Comparison of ENCODE assay signal across 11 cellular contexts in the genomic region with DNA sequence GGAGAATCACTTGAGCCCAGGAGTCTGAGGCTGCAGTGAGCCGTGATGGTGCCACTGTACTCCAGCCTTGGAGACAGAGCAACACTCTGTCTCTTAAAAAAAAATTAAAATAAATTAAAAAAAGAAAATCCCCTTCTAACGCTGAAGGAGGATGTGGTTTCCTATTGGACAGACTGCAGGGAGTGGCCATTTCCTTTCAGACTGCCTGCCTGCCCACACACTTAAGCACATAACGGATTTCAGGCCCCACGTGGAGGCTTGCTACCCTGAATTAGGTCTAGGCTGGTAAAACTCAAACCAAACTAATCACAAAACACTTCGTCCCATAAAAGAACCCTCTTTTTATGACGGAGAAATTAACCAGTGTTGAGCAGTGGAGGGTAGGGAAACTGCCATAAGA. TPM values are rescaled to one million over a fixed set of nuclear protein-coding genes. Genes with fewer than 3 reads are reported as not detected.
DNase-seq lines count a peak whose midpoint lies in the region; ATAC-seq and TF ChIP-seq lines count a peak whose summit lies in the region.
"Had no signal": no experiment of that assay in that cellular context is flagged by ENCODE, and none has a peak within 500 bp of the region (broad histone marks: within the 10 kb centered on the region; RNA-seq: fewer than 3 reads in every experiment).

No MANE protein-coding gene starts in this region.

- H3K9me2 ChIP-seq in hepatocyte (replicated peaks; ENCODE audit: insufficient read depth), result no peaks in the 10 kb centered on the region

- 73% methylated on average over 6 of the region's 6 CpGs for WGBS in hepatocyte (ENCODE audit: low lambda C conversion rate, missing lambda C conversion rate)

- peaks cover 2% of the 10 kb centered on the region for H3K36me3 Mint-ChIP-seq in activated naive CD4-positive, alpha-beta T cell treated with anti-CD3 and anti-CD28 coated beads for 36 hours (ENCODE audit: low read depth)
- H3K36me3 Mint-ChIP-seq in Calu3 (ENCODE audit: insufficient read depth, unreplicated experiment), result no peaks in the 10 kb centered on the region

- CTCF ChIA-PET in activated naive CD4-positive, alpha-beta T cell treated with anti-CD3 and anti-CD28 coated beads for 36 hours (lab: Charles Lee), result no interaction called here
- CTCF ChIA-PET in Calu3 (lab: Charles Lee), result interaction anchor here (0.7 kb wide), 1 partner anchor 1091 kb away, joined by 3 read pairs; no protein-coding TSS in a partner anchor

- no peak overlapping the region for H3K27ac Mint-ChIP-seq in activated naive CD4-positive, alpha-beta T cell treated with anti-CD3 and anti-CD28 coated beads for 36 hours
- H3K27ac Mint-ChIP-seq in Calu3 (ENCODE audit: unreplicated experiment), result no peak overlapping the region

- H3K4me1 Mint-ChIP-seq in activated naive CD4-positive, alpha-beta T cell treated with anti-CD3 and anti-CD28 coated beads for 36 hours (ENCODE audit: low read depth), result peaks cover 11% of the 10 kb centered on the region
- H3K4me1 Mint-ChIP-seq in Calu3 (ENCODE audit: low read depth, unreplicated experiment), result no peaks in the 10 kb centered on the region

- peak; percentile 63 for DNase-seq in activated naive CD4-positive, alpha-beta T cell treated with anti-CD3 and anti-CD28 coated beads for 36 hours
- no peak for DNase-seq in activated naive CD4-positive, alpha-beta T cell (lab: John Stamatoyannopoulos, UW)
- peak; percentile 38 for DNase-seq in stimulated activated naive CD8-positive, alpha-beta T cell treated with anti-CD3 and anti-CD28 coated beads, Interleukin-15, Interleukin-2, amounts not matched to agents 100 U/mL and 50 U/mL, for 24 hours
- DNase-seq in Calu3 (no peak), midbrain (lab: John Stamatoyannopoulos, UW) (no peak), hepatocyte (ENCODE audit: low spot score) (no peak)
- DNase-seq: NCI-H226 had no signal

- H3K79me2 ChIP-seq in hepatocyte, result no peaks in the 10 kb centered on the region

- H3K27me3 Mint-ChIP-seq in activated naive CD4-positive, alpha-beta T cell treated with anti-CD3 and anti-CD28 coated beads for 36 hours (ENCODE audit: low read depth), result no peaks in the 10 kb centered on the region
- no peaks in the 10 kb centered on the region for H3K27me3 Mint-ChIP-seq in Calu3 (ENCODE audit: unreplicated experiment)

- TF ChIP-seq CTCF in Calu3 (IDR thresholded peaks at IDR 0.05; ENCODE audit: unreplicated experiment) (no peak), hepatocyte (IDR thresholded peaks at IDR 0.05; ENCODE audit: poor library complexity) (no peak)

- ATAC-seq in HG02938 (IDR thresholded peaks at IDR 0.05; ENCODE audit: unreplicated experiment), result peak; percentile 71
- peak; percentile 85 to 92 for ATAC-seq in activated CD4-positive, CD25-positive, alpha-beta regulatory T cell treated with anti-CD3 and anti-CD28 coated beads, Interleukin-2, amount 50 U/mL, for 24 hours
- ATAC-seq in stimulated activated naive CD8-positive, alpha-beta T cell treated with anti-CD3 and anti-CD28 coated beads, Interleukin-15, Interleukin-2, amounts not matched to agents 100 U/mL and 50 U/mL, for 24 hours, result peak; percentile 84

- no peak overlapping the region for H3K4me2 ChIP-seq in hepatocyte

- no TSS peak for BruUV-seq in Calu3 (replicated peaks; lab: Mats Ljungman, UMichigan)

- H3K9me3 Mint-ChIP-seq in activated naive CD4-positive, alpha-beta T cell treated with anti-CD3 and anti-CD28 coated beads for 36 hours, result no peaks in the 10 kb centered on the region
- no peaks in the 10 kb centered on the region for H3K9me3 Mint-ChIP-seq in Calu3 (ENCODE audit: low read depth, unreplicated experiment)

- H2AFZ ChIP-seq in hepatocyte, result no peak overlapping the region

- intact Hi-C loops in activated naive CD4-positive, alpha-beta T cell treated with anti-CD3 and anti-CD28 coated beads for 36 hours (cut with micrococcal nuclease), result no loop called here
- intact Hi-C loops in Calu3 (cut with micrococcal nuclease; ENCODE audit: unreplicated experiment), result no loop called here

- H3K27ac ChIP-seq in hepatocyte, result no peak overlapping the region
- H3K27ac ChIP-seq: cardiac muscle cell, neutrophil had no signal

- H3K4me3 ChIP-seq in hepatocyte, result no peak overlapping the region
- H3K4me3 ChIP-seq: cardiac muscle cell had no signal

- H3K9me3 ChIP-seq in hepatocyte (ENCODE audit: low read depth), result no peaks in the 10 kb centered on the region
- H3K9me3 ChIP-seq: neutrophil had no signal

- no peak overlapping the region for H3K4me3 Mint-ChIP-seq in activated naive CD4-positive, alpha-beta T cell treated with anti-CD3 and anti-CD28 coated beads for 36 hours
- H3K4me3 Mint-ChIP-seq in Calu3 (ENCODE audit: low read depth, unreplicated experiment), result no peak overlapping the region

- no peaks in the 10 kb centered on the region for H3K4me1 ChIP-seq in hepatocyte (ENCODE audit: insufficient read depth)

- no peaks in the 10 kb centered on the region for H3K27me3 ChIP-seq in hepatocyte
- H3K27me3 ChIP-seq: cardiac muscle cell had no signal

- H3K36me3 ChIP-seq in hepatocyte (replicated peaks; ENCODE audit: insufficient read depth, low read depth), result no peaks in the 10 kb centered on the region
- H3K36me3 ChIP-seq: cardiac muscle cell, neutrophil had no signal

- H4K20me1 ChIP-seq in hepatocyte (ENCODE audit: insufficient read depth, poor library complexity, severe bottlenecking), result no peaks in the 10 kb centered on the region

RNA-seq across cellular contexts. Expression of gene GATA3, which starts 34.0 kb away (rescaled TPM):
- total RNA-seq in activated naive CD4-positive, alpha-beta T cell treated with anti-CD3 and anti-CD28 coated beads for 36 hours, result 1 to 10 TPM; 3.7 to 4.0 TPM
- total RNA-seq in Calu3 (2022) (5.0 and 8.2 TPM in 2 replicates), hepatocyte (0.96 and 2.4 TPM in 2 replicates)
- polyA plus RNA-seq in hepatocyte, result 15.4 and 27.1 TPM in 2 replicates

Comparison
In these comparisons a context has a peak if more than half of its experiments do, and no peak if none do; other contexts are left out.
1. DNase-seq: peak in activated naive CD4-positive, alpha-beta T cell treated with anti-CD3 and anti-CD28 coated beads for 36 hours (single experiment) and stimulated activated naive CD8-positive, alpha-beta T cell treated with anti-CD3 and anti-CD28 coated beads, Interleukin-15, Interleukin-2, amounts not matched to agents 100 U/mL and 50 U/mL, for 24 hours (single experiment); none in activated naive CD4-positive, alpha-beta T cell (0 of 4), Calu3 (single experiment), midbrain (single experiment) and hepatocyte (single experiment).
2. Peak in every context shown above with its lines, with median percentiles within 50 percentile points of each other: ATAC-seq.